In genomic region chr17:31559647-31560501, GRCh38 we compare ENCODE assay signal across 8 cellular contexts.
DNase-seq lines count a peak whose midpoint lies in the region; ATAC-seq lines count a peak whose summit lies in the region.

No MANE protein-coding gene starts in this region.

- H3K27me3 ChIP-seq in mucosa of stomach (ENCODE audit: control insufficient read depth, insufficient read depth, low read length) = no peaks in the 10 kb centered on the region

- ATAC-seq in stimulated activated naive CD8-positive, alpha-beta T cell treated with anti-CD3 and anti-CD28 coated beads, Interleukin-15, Interleukin-2, amounts not matched to agents 100 U/mL and 50 U/mL, for 24 hours = no peak

- H3K9me3 Mint-ChIP-seq in stimulated activated naive CD8-positive, alpha-beta T cell treated with anti-CD3 and anti-CD28 coated beads, Interleukin-15, Interleukin-2, amounts not matched to agents 100 ng/mL and 50 ng/mL, for 24 hours = no peaks in the 10 kb centered on the region

- H3K4me1 ChIP-seq in mucosa of stomach (ENCODE audit: control insufficient read depth, insufficient read depth, low read length) = peaks cover 41% of the 10 kb centered on the region

- H3K4me1 Mint-ChIP-seq in stimulated activated naive CD8-positive, alpha-beta T cell treated with anti-CD3 and anti-CD28 coated beads, Interleukin-15, Interleukin-2, amounts not matched to agents 100 ng/mL and 50 ng/mL, for 24 hours (ENCODE audit: low read depth) = peaks cover 19% of the 10 kb centered on the region

- peak overlapping the region; percentile 62 for H3K9ac ChIP-seq in mucosa of stomach (ENCODE audit: low read length)

- H3K4me3 Mint-ChIP-seq in stimulated activated naive CD8-positive, alpha-beta T cell treated with anti-CD3 and anti-CD28 coated beads, Interleukin-15, Interleukin-2, amounts not matched to agents 100 ng/mL and 50 ng/mL, for 24 hours = peak overlapping the region; percentile 36

- no peaks in the 10 kb centered on the region for H3K36me3 ChIP-seq in mucosa of stomach (ENCODE audit: control insufficient read depth, insufficient read depth, low read length)

- H3K36me3 Mint-ChIP-seq in stimulated activated naive CD8-positive, alpha-beta T cell treated with anti-CD3 and anti-CD28 coated beads, Interleukin-15, Interleukin-2, amounts not matched to agents 100 ng/mL and 50 ng/mL, for 24 hours (ENCODE audit: low read depth) = no peaks in the 10 kb centered on the region

- H3K27ac Mint-ChIP-seq in stimulated activated naive CD8-positive, alpha-beta T cell treated with anti-CD3 and anti-CD28 coated beads, Interleukin-15, Interleukin-2, amounts not matched to agents 100 ng/mL and 50 ng/mL, for 24 hours = peak overlapping the region; percentile 3

- H3K27me3 Mint-ChIP-seq in stimulated activated naive CD8-positive, alpha-beta T cell treated with anti-CD3 and anti-CD28 coated beads, Interleukin-15, Interleukin-2, amounts not matched to agents 100 ng/mL and 50 ng/mL, for 24 hours = peaks cover 9% of the 10 kb centered on the region

- DNase-seq in stimulated activated naive CD8-positive, alpha-beta T cell treated with anti-CD3 and anti-CD28 coated beads, Interleukin-15, Interleukin-2, amounts not matched to agents 100 U/mL and 50 U/mL, for 24 hours = no peak
- DNase-seq in ecto neural progenitor cell (ENCODE audit: low spot score) (peak; percentile 70), SW480 (ENCODE audit: low spot score) (no peak), DMS153 treated with DMSO at 0.1 percent for 48 hours (lab: John Stamatoyannopoulos, UW; ENCODE audit: unreplicated experiment) (no peak), OCI-M2 (lab: John Stamatoyannopoulos, UW; ENCODE audit: unreplicated experiment) (no peak), cerebellar nuclear complex (lab: John Stamatoyannopoulos, UW) (no peak)

- H3K4me3 ChIP-seq in mucosa of stomach (ENCODE audit: low read length) = no peak overlapping the region

- no peaks in the 10 kb centered on the region for H3K9me3 ChIP-seq in mucosa of stomach (ENCODE audit: control insufficient read depth, low read length)
